Comparison of ENCODE assay signal across 14 cellular contexts in the genomic region with DNA sequence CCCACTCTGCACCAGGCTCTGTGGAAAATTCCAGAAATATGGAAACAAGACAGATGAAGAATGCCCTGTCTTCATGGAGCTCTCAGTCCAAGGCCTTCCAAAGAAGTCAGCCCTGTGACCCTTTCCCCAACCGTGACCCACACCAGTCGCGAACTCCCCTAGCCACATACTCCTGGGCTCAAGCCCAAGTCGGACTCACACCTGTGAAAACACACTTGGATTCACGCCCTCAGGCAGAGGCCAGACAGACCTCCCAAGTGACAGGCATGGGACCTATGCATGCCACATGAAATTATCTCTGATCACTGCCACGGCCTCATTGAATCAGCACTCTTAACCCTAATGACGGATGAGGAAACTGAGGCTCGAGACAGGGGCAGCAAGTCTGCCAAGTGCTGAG. TPM values are rescaled to one million over a fixed set of nuclear protein-coding genes. Genes with fewer than 3 reads are reported as not detected.
DNase-seq lines count a peak whose midpoint lies in the region; ATAC-seq and TF ChIP-seq lines count a peak whose summit lies in the region.
"Had no signal": no experiment of that assay in that cellular context is flagged by ENCODE, and none has a peak within 500 bp of the region (broad histone marks: within the 10 kb centered on the region; RNA-seq: fewer than 3 reads in every experiment).

No MANE protein-coding gene starts in this region.

- DNase-seq in adipocyte (ENCODE audit: low read depth), result no peak
- peak; percentile 11 for DNase-seq in glutamatergic neuron
- no peak for DNase-seq in neural crest cell (ENCODE audit: low read depth, low spot score)
- no peak for DNase-seq in type B pancreatic cell (ENCODE audit: extremely low spot score, unreplicated experiment)
- no peak for DNase-seq in amygdala (lab: John Stamatoyannopoulos, UW)
- DNase-seq: CD4-positive, CD25-positive, alpha-beta regulatory T cell; KG1; NCI-H1694; stimulated activated naive CD8-positive, alpha-beta T cell treated with anti-CD3 and anti-CD28 coated beads, Interleukin-15, amount 100 ng/mL, for 72 hours had no signal

- peak overlapping the region; percentile 37 for H3K4me3 ChIP-seq in adipocyte (ENCODE audit: low read length)

- H3K36me3 Mint-ChIP-seq in glutamatergic neuron (ENCODE audit: unreplicated experiment) (no peaks in the 10 kb centered on the region), neural crest cell (ENCODE audit: low read depth) (no peaks in the 10 kb centered on the region), type B pancreatic cell (no peaks in the 10 kb centered on the region)
- H3K36me3 Mint-ChIP-seq: CD4-positive, CD25-positive, alpha-beta regulatory T cell had no signal

- peaks cover 94% of the 10 kb centered on the region for H3K4me1 ChIP-seq in adipocyte (ENCODE audit: control insufficient read depth, insufficient read depth, low read length)

- peaks cover 20% of the 10 kb centered on the region for H3K27me3 Mint-ChIP-seq in glutamatergic neuron (ENCODE audit: unreplicated experiment)
- no peaks in the 10 kb centered on the region for H3K27me3 Mint-ChIP-seq in neural crest cell (ENCODE audit: low read depth)
- H3K27me3 Mint-ChIP-seq in type B pancreatic cell, result no peaks in the 10 kb centered on the region

- H3K9me3 Mint-ChIP-seq in glutamatergic neuron (ENCODE audit: unreplicated experiment) (peaks cover 12% of the 10 kb centered on the region), neural crest cell (no peaks in the 10 kb centered on the region), type B pancreatic cell (no peaks in the 10 kb centered on the region)
- H3K9me3 Mint-ChIP-seq: CD4-positive, CD25-positive, alpha-beta regulatory T cell; memory B cell; stimulated activated naive CD8-positive, alpha-beta T cell treated with anti-CD3 and anti-CD28 coated beads, Interleukin-15, amount 100 ng/mL, for 72 hours had no signal

- H3K4me3 Mint-ChIP-seq in glutamatergic neuron (ENCODE audit: unreplicated experiment), result peak overlapping the region; percentile 14
- peak overlapping the region; percentile 72 for H3K4me3 Mint-ChIP-seq in neural crest cell
- peak overlapping the region; percentile 19 for H3K4me3 Mint-ChIP-seq in type B pancreatic cell
- H3K4me3 Mint-ChIP-seq: CD4-positive, CD25-positive, alpha-beta regulatory T cell; memory B cell; stimulated activated naive CD8-positive, alpha-beta T cell treated with anti-CD3 and anti-CD28 coated beads, Interleukin-15, amount 100 ng/mL, for 72 hours had no signal

- H3K9ac ChIP-seq in adipocyte (ENCODE audit: low read length), result peak overlapping the region; percentile 91

- H3K9me3 ChIP-seq in adipocyte (ENCODE audit: control insufficient read depth, low read length), result no peaks in the 10 kb centered on the region

- peaks cover 14% of the 10 kb centered on the region for H3K36me3 ChIP-seq in adipocyte (ENCODE audit: control insufficient read depth, insufficient read depth, low read length, severe bottlenecking)

- H3K4me1 Mint-ChIP-seq in glutamatergic neuron (ENCODE audit: low read depth, unreplicated experiment) (peaks cover 26% of the 10 kb centered on the region), neural crest cell (peaks cover 82% of the 10 kb centered on the region), type B pancreatic cell (ENCODE audit: unreplicated experiment) (peaks cover 75% of the 10 kb centered on the region)
- H3K4me1 Mint-ChIP-seq: stimulated activated naive CD8-positive, alpha-beta T cell treated with anti-CD3 and anti-CD28 coated beads, Interleukin-15, amount 100 ng/mL, for 72 hours had no signal

- H3K27ac Mint-ChIP-seq in glutamatergic neuron (ENCODE audit: unreplicated experiment), result peak overlapping the region; percentile 31
- peak overlapping the region; percentile 97 for H3K27ac Mint-ChIP-seq in neural crest cell (ENCODE audit: unreplicated experiment)
- H3K27ac Mint-ChIP-seq in type B pancreatic cell, result peak overlapping the region; percentile 73
- H3K27ac Mint-ChIP-seq: CD4-positive, CD25-positive, alpha-beta regulatory T cell; memory B cell; progenitor cell of endocrine pancreas; stimulated activated naive CD8-positive, alpha-beta T cell treated with anti-CD3 and anti-CD28 coated beads, Interleukin-15, amount 100 ng/mL, for 72 hours had no signal

- no peaks in the 10 kb centered on the region for H3K27me3 ChIP-seq in adipocyte (replicated peaks; ENCODE audit: control insufficient read depth, insufficient read depth, low read length)

- TF ChIP-seq CTCF in glutamatergic neuron (IDR thresholded peaks at IDR 0.05; ENCODE audit: partially characterized antibody, unreplicated experiment), result no peak
- no peak for TF ChIP-seq CTCF in neural crest cell (conservative IDR thresholded peaks at IDR 0.05)
- TF ChIP-seq CTCF in type B pancreatic cell (conservative IDR thresholded peaks at IDR 0.05), result no peak

- ATAC-seq in HG03354 (IDR thresholded peaks at IDR 0.05; ENCODE audit: poor library complexity, severe bottlenecking, unreplicated experiment), result no peak
- no peak for ATAC-seq in GM19397 (IDR thresholded peaks at IDR 0.05; ENCODE audit: unreplicated experiment)
- ATAC-seq in HG02623 (IDR thresholded peaks at IDR 0.05; ENCODE audit: unreplicated experiment), result no peak
- ATAC-seq: stimulated activated naive CD8-positive, alpha-beta T cell treated with anti-CD3 and anti-CD28 coated beads, Interleukin-15, amount 100 ng/mL, for 72 hours had no signal

RNA-seq across cellular contexts. Expression of a gene that starts 42.5 kb away (rescaled TPM):
- 3.0 TPM for total RNA-seq in glutamatergic neuron (ENCODE audit: unreplicated experiment)
- total RNA-seq in neural crest cell, result 24.3 and 26.5 TPM in 2 replicates
- 2.7 and 29.1 TPM in 2 replicates for total RNA-seq in type B pancreatic cell (ENCODE audit: low replicate concordance)

RNA-seq across cellular contexts. Expression of a gene that starts 55.7 kb away (rescaled TPM):
- total RNA-seq in glutamatergic neuron (ENCODE audit: unreplicated experiment) (24.2 TPM), neural crest cell (74.2 and 76.8 TPM in 2 replicates), type B pancreatic cell (ENCODE audit: low replicate concordance) (67.5 and 91.3 TPM in 2 replicates)

Comparison
In these comparisons a context has a peak if more than half of its experiments do, and no peak if none do; other contexts are left out.
1. H3K27ac Mint-ChIP-seq: peak in every context shown above with its lines; median percentile 97 in neural crest cell; 73 in type B pancreatic cell; 31 in glutamatergic neuron.
2. H3K4me3 Mint-ChIP-seq: peak in every context shown above with its lines; median percentile 72 in neural crest cell; 19 in type B pancreatic cell; 14 in glutamatergic neuron.